18 cellular contexts compared by ENCODE assay signal in the genomic region with DNA sequence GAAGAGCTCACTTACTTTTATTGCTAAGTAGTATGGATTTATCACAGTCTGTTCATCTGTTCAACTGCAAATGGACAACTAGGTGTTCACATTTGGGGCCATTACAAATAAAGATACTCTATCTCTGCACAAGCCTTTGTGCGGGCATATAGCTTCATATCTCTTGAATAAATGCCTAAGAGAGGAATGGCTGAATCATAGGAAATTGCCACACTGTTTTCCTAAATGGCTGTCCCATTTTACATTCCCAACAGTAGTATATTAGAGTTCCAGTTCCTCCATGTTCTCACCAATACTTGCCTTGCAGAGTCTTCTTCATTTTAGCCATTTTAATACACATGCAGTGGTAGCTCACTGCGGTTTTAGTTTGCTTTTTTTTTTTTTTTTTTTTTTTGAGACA.
"Had no signal": no experiment of that assay in that cellular context is flagged by ENCODE, and none has a peak within 500 bp of the region (broad histone marks: within the 10 kb centered on the region; RNA-seq: fewer than 3 reads in every experiment).

No MANE protein-coding gene starts in this region.

- DNase-seq: activated CD8-positive, alpha-beta memory T cell treated with anti-CD3 and anti-CD28 coated beads for 24 hours; foreskin keratinocyte; left colon; mammary epithelial cell; mucosa of descending colon; naive thymus-derived CD8-positive, alpha-beta T cell; occipital lobe; Right ventricle myocardium superior; stimulated activated CD4-positive, alpha-beta T cell treated with anti-CD3 and anti-CD28 coated beads, Interleukin-2, amount 100 ng/mL, for 24 hours; stimulated activated naive CD4-positive, alpha-beta T cell treated with Interleukin-2 at 50 U/mL for 16 hours; T-helper 17 cell had no signal

- H3K27me3 Mint-ChIP-seq: naive thymus-derived CD8-positive, alpha-beta T cell; T-helper 17 cell had no signal

- H3K9me3 Mint-ChIP-seq: naive thymus-derived CD8-positive, alpha-beta T cell had no signal

- H3K4me3 ChIP-seq: esophagus muscularis mucosa, mucosa of descending colon, prostate gland, right lobe of liver, upper lobe of left lung had no signal

- ATAC-seq: activated CD4-positive, CD25-positive, alpha-beta regulatory T cell treated with anti-CD3 and anti-CD28 coated beads, Interleukin-2, amount 50 U/mL, for 24 hours; foreskin keratinocyte; left colon; mucosa of descending colon; naive thymus-derived CD8-positive, alpha-beta T cell; right lobe of liver; SK-N-SH treated with all-trans-retinoic acid at 6 μM for 48 hours; T-helper 17 cell had no signal

- H3K4me3 Mint-ChIP-seq: dendritic cell treated with granulocyte-macrophage colony-stimulating factor and Interleukin-4, amounts not matched to agents 40 ng/mL and 50 ng/mL, for 4 days; naive thymus-derived CD8-positive, alpha-beta T cell; T-helper 17 cell had no signal
